In the genomic region with DNA sequence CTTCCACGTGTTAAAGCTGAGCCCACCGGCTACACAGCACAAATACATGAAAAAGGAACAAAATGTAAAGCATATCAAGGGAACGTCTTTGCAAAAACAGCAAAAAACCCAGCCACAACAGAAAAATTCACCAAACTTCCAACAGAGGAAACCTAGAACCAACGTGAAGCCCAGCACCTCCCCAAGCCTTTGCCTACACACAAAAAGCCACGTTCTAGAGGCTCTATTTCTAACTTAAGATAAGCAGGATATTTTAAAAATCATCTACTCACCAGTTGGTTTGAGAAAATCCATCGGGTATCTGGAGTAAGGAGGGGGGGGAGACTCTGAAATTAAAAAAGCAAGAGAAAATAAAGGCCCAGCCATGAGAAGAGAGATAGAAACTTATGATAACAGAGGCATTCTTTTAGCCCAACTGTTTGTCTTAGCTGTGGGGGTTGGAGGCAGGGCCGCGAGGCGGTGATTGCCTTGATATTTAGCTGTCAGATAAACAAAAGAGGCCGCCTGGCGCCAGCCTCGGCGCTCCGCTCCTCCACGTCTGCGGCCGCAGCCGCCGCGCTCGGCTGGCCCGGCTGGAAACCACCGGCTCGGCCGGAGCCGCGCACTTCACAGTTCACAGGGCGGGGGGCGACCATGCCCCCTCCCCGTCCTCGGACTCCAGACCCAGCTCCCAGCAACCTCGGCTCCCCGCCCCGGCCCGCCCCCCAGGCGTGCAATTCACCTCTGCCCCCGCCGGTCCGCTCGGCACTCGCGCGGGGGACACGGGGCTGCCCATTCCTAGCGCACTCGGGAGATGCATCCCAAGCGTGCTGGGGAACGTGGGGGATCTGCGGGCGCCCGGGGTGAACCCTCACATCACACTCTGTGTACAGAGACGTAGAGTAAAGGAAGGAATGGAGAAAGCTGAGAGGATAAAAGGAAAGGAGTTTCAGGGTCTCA, we compare ENCODE assay signal across 8 cellular contexts. TPM values are rescaled to one million over a fixed set of nuclear protein-coding genes. Genes with fewer than 3 reads are reported as not detected.
DNase-seq lines count a peak whose midpoint lies in the region; ATAC-seq, FAIRE-seq and TF ChIP-seq lines count a peak whose summit lies in the region.

No MANE protein-coding gene starts in this region.

- H3K27me3 Mint-ChIP-seq in stimulated activated naive CD8-positive, alpha-beta T cell treated with anti-CD3 and anti-CD28 coated beads, Interleukin-15, amount 100 ng/mL, for 72 hours: no peaks in the 10 kb centered on the region

- peak overlapping the region; percentile 99 for H3K4me2 ChIP-seq in HepG2 (ENCODE audit: low read depth, low read length)

- CTCF ChIA-PET in HepG2 (lab: Yijun Ruan, JAX; ENCODE audit: low intra/inter-chr PET ratio, low total read pairs): interaction anchor here (1.7 kb wide), 1 partner anchor 52 kb away, joined by 5 read pairs; no protein-coding TSS in a partner anchor

- TF ChIP-seq CTCF in LNCaP clone FGC (IDR thresholded peaks at IDR 0.05; ENCODE audit: control insufficient read depth, extremely low read depth, insufficient read depth): no peak
- no peak for TF ChIP-seq CTCF in colonic mucosa (IDR thresholded peaks at IDR 0.05)
- peak; percentile 21; the same call in 1 of the 2 replicates for TF ChIP-seq CTCF in HepG2 (CRISPR knock-in tag; IDR thresholded peaks at IDR 0.05)

- H3K4me1 Mint-ChIP-seq in stimulated activated naive CD8-positive, alpha-beta T cell treated with anti-CD3 and anti-CD28 coated beads, Interleukin-15, amount 100 ng/mL, for 72 hours: peaks cover 52% of the 10 kb centered on the region

- intact Hi-C loops in colonic mucosa (cut with DNase I): no loop called here
- intact Hi-C loops in HepG2 (cut with micrococcal nuclease; ENCODE audit: unreplicated experiment): loop anchor here (1.0 to 10.0 kb wide), 4 partner anchors 18 to 286 kb away; no protein-coding TSS in a partner anchor

- H3K27ac ChIP-seq in colonic mucosa (peak overlapping the region; percentile 99), HepG2 (ENCODE audit: extremely low read length, insufficient read depth, low read length) (peak overlapping the region; percentile 89)

- TF ChIP-seq EP300 in HepG2 (IDR thresholded peaks at IDR 0.05; ENCODE audit: low read depth in 2 of 2, low read length in 2 of 2) (peak; percentile 82 to 92; a peak in 3 of 4 replicates), HepG2 (CRISPR knock-in tag; IDR thresholded peaks at IDR 0.05; ENCODE audit: borderline replicate concordance) (peak; percentile 83)

- peak; percentile 64 for ATAC-seq in HepG2
- peak; percentile 2 for ATAC-seq in stimulated activated naive CD8-positive, alpha-beta T cell treated with anti-CD3 and anti-CD28 coated beads, Interleukin-15, amount 100 ng/mL, for 72 hours

- POLR2A ChIA-PET in HepG2 (lab: Yijun Ruan, JAX): interaction anchor here (0.7 to 6.3 kb wide), 13 partner anchors 11 to 168 kb away, joined by 3 to 79 read pairs (median 4); no protein-coding TSS in a partner anchor

- TF ChIP-seq POLR2A in HepG2 (IDR thresholded peaks at IDR 0.05; ENCODE audit: insufficient read depth in 1 of 2, low read depth in 2 of 2, low read length in 2 of 2): peak in 1 of 2 experiments; percentile 69; a peak in 2 of 4 replicates

- H3K36me3 ChIP-seq in ES-I3 (ENCODE audit: insufficient read depth, low read length): peaks cover 5% of the 10 kb centered on the region; the same call in 1 of the 2 replicates
- no peaks in the 10 kb centered on the region for H3K36me3 ChIP-seq in colonic mucosa
- no peaks in the 10 kb centered on the region; a peak in 2 of 5 replicates for H3K36me3 ChIP-seq in HepG2 (replicated peaks in 1 of 2; ENCODE audit: control insufficient read depth in 1 of 2, insufficient read depth in 2 of 2, low read length in 2 of 2)

- H3K4me1 ChIP-seq in ES-I3 (ENCODE audit: insufficient read depth, low read length) (peaks cover 47% of the 10 kb centered on the region), colonic mucosa (peaks cover 33% of the 10 kb centered on the region), HepG2 (ENCODE audit: insufficient read depth, low read length) (peaks cover 49% of the 10 kb centered on the region)

- H3K27me3 ChIP-seq in colonic mucosa (no peaks in the 10 kb centered on the region), HepG2 (ENCODE audit: control insufficient read depth in 1 of 2, insufficient read depth in 2 of 2, low read length in 2 of 2) (no peaks in the 10 kb centered on the region; a peak in 1 of 5 replicates)

- H3K4me3 Mint-ChIP-seq in stimulated activated naive CD8-positive, alpha-beta T cell treated with anti-CD3 and anti-CD28 coated beads, Interleukin-15, amount 100 ng/mL, for 72 hours: peak overlapping the region; percentile 92 to 97

- WGBS in HepG2 (ENCODE audit: low lambda C conversion rate): under 1% methylated on average over 37 of the region's 52 CpGs

- peak overlapping the region; percentile 59 to 87 for H3K27ac Mint-ChIP-seq in stimulated activated naive CD8-positive, alpha-beta T cell treated with anti-CD3 and anti-CD28 coated beads, Interleukin-15, amount 100 ng/mL, for 72 hours

- H3K9me3 ChIP-seq in ES-I3 (ENCODE audit: control insufficient read depth, insufficient read depth, low read length): no peaks in the 10 kb centered on the region; the same call in 1 of the 2 replicates
- no peaks in the 10 kb centered on the region for H3K9me3 ChIP-seq in colonic mucosa
- no peaks in the 10 kb centered on the region for H3K9me3 ChIP-seq in HepG2 (ENCODE audit: low read length)

- peaks cover 75% of the 10 kb centered on the region for H3K79me2 ChIP-seq in HepG2 (ENCODE audit: insufficient read depth, low read length)

- H3K4me3 ChIP-seq in LNCaP clone FGC (ENCODE audit: low read depth, low read length) (peak overlapping the region; percentile 59), colonic mucosa (peak overlapping the region; percentile 65), HepG2 (replicated peaks in 1 of 3; ENCODE audit: insufficient read depth in 1 of 3, low read depth in 2 of 3, low read length in 3 of 3) (peak overlapping the region; percentile 91 to 100 (median 97))

- BruUV-seq in HepG2 (replicated peaks; lab: Mats Ljungman, UMichigan): no TSS peak

- peak; percentile 61 for DNase-seq in LNCaP clone FGC (ENCODE audit: low read depth)
- DNase-seq in UCSD-AML1 (lab: John Stamatoyannopoulos, UW; ENCODE audit: unreplicated experiment): peak; percentile 45
- DNase-seq in colonic mucosa: peak; percentile 76
- DNase-seq in HepG2 (ENCODE audit: low spot score): peak; percentile 94
- DNase-seq in stimulated activated naive CD8-positive, alpha-beta T cell treated with anti-CD3 and anti-CD28 coated beads, Interleukin-15, amount 100 ng/mL, for 72 hours: peak in 1 of 2 donors; percentile 41
- DNase-seq in hepatic stellate cell (ENCODE audit: low spot score): no peak
- DNase-seq in T1000 (lab: John Stamatoyannopoulos, UW): no peak

- no peaks in the 10 kb centered on the region for H3K9me3 Mint-ChIP-seq in stimulated activated naive CD8-positive, alpha-beta T cell treated with anti-CD3 and anti-CD28 coated beads, Interleukin-15, amount 100 ng/mL, for 72 hours

- FAIRE-seq in HepG2 (lab: Jason Lieb, UNC): peak; percentile 83

- in situ Hi-C loops in HepG2 (cut with HindIII; ENCODE audit: extremely low pct_ligation_motif_present, low pct_unique_long_range_greater_than_20kb): loop anchor here (5.0 kb wide), 1 partner anchor 51 kb away; no protein-coding TSS in a partner anchor

- peak; percentile 49; the same call in 1 of the 2 replicates for TF ChIP-seq RAD21 in HepG2 (CRISPR knock-in tag; IDR thresholded peaks at IDR 0.05)

- H4K20me1 ChIP-seq in HepG2 (ENCODE audit: insufficient read depth, low read length): peaks cover 32% of the 10 kb centered on the region; the same call in 1 of the 2 replicates

- H3K9ac ChIP-seq in ES-I3 (ENCODE audit: low read depth, low read length): peak overlapping the region; percentile 89
- peak overlapping the region; percentile 95 to 100 for H3K9ac ChIP-seq in colonic mucosa (ENCODE audit: low read depth in 2 of 2, low read length in 2 of 2)
- peak overlapping the region; percentile 87 for H3K9ac ChIP-seq in HepG2 (ENCODE audit: insufficient read depth, low read depth, low read length)

- no peak overlapping the region for H2AFZ ChIP-seq in HepG2 (ENCODE audit: low read length)

TF ChIP-seq in HepG2, 621 proteins besides CTCF, POLR2A, EP300 and RAD21 (continues in another document):
- peak; percentile 88 for TF ChIP-seq TBX2 (CRISPR knock-in tag; IDR thresholded peaks at IDR 0.05; ENCODE audit: borderline replicate concordance)
- TF ChIP-seq KAT8 (CRISPR knock-in tag; IDR thresholded peaks at IDR 0.05): peak; percentile 39

RNA-seq across cellular contexts. Expression of gene SMAD7, which starts 2.4 kb away (rescaled TPM):
- total RNA-seq in colonic mucosa (10 to 100 TPM; 21.2 to 21.6 TPM), HepG2 (2016; rRNA removed; fragmentation: Illumina TruSeq; extraction: Trizol) (18.7 and 24.7 TPM in 2 replicates)
- 3.3 TPM in 2 replicates for total RNA-seq in HepG2 (2016; cell fraction: cytosol; rRNA removed; fragmentation: Illumina TruSeq; extraction: Trizol; ENCODE audit: low read depth)
- 17.7 and 26.0 TPM in 2 replicates for total RNA-seq in HepG2 (2016; cell fraction: insoluble cytoplasmic fraction; rRNA removed; fragmentation: Illumina TruSeq; extraction: Trizol)
- 12.5 and 14.2 TPM in 2 replicates for total RNA-seq in HepG2 (2016; cell fraction: membrane; rRNA removed; fragmentation: Illumina TruSeq; extraction: Trizol)
- 22.7 and 23.8 TPM in 2 replicates for total RNA-seq in HepG2 (2016; cell fraction: nucleus; rRNA removed; fragmentation: Illumina TruSeq; extraction: Trizol)
- polyA plus RNA-seq in HepG2 (2011; rRNA removed): 15.8 and 17.4 TPM in 2 replicates
- polyA plus RNA-seq in HepG2 (2011; cell fraction: cytosol; rRNA removed): 15.1 and 16.9 TPM in 2 replicates
- polyA plus RNA-seq in HepG2 (2011; cell fraction: nucleus; rRNA removed): 16.5 and 25.6 TPM in 2 replicates
- 5.6 and 8.5 TPM in 2 replicates for polyA plus RNA-seq in HepG2 (2012)
- polyA plus RNA-seq in HepG2 (2016; cell fraction: cytosol; fragmentation: Illumina TruSeq; extraction: Trizol; ENCODE audit: low read depth): 1.4 and 2.1 TPM in 2 replicates
- polyA plus RNA-seq in HepG2 (2016; cell fraction: insoluble cytoplasmic fraction; fragmentation: Illumina TruSeq; extraction: Trizol; ENCODE audit: low read depth): 15.7 and 17.1 TPM in 2 replicates
- polyA plus RNA-seq in HepG2 (2016; cell fraction: membrane; fragmentation: Illumina TruSeq; extraction: Trizol; ENCODE audit: low read depth): 4.9 TPM in 2 replicates
- 40.0 and 43.9 TPM in 2 replicates for polyA plus RNA-seq in HepG2 (2016; cell fraction: nucleus; fragmentation: Illumina TruSeq; extraction: Trizol; ENCODE audit: insufficient read depth, low read depth)
- 38.7 and 47.8 TPM in 2 replicates for polyA minus RNA-seq in HepG2 (2011; rRNA and poly(A)+ RNA removed; ENCODE audit: low replicate concordance)
- polyA minus RNA-seq in HepG2 (2011; cell fraction: cytosol; rRNA and poly(A)+ RNA removed): 11.5 and 17.8 TPM in 2 replicates
- 14.8 and 26.3 TPM in 2 replicates for polyA minus RNA-seq in HepG2 (2011; cell fraction: nucleus; rRNA and poly(A)+ RNA removed)

Comparison
In these comparisons a context has a peak if more than half of its experiments do, and no peak if none do; other contexts are left out.
1. DNase-seq: peak in LNCaP clone FGC (single experiment), UCSD-AML1 (single experiment), colonic mucosa (single experiment) and HepG2 (single experiment); none in hepatic stellate cell (single experiment) and T1000 (single experiment).
2. Peak in every context shown above with its lines, with median percentiles within 50 percentile points of each other: H3K9ac ChIP-seq and H3K4me3 ChIP-seq.